In the genomic region with DNA sequence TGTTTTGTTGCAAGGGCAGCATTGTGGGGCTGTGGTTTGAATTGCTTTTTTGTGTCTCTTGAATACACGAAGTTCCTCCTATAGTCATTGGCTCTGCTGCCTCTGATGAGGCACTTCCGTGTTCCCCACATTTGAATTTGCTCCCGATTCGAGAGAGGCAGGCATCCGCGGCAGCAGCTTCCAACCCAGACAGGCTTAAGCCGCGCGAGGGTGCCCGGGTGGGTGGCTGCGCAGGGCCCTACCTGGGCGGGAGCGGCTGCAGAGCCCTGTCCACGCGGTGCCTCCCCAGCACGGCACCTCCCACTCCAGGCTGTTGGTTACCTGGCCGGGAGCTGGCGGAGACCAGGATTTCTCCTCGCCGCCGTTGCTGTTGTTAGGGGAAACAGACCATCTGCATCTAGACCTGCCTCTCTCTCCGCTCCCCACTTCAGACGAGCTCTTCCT, we compare ENCODE assay signal across 8 cellular contexts.
DNase-seq lines count a peak whose midpoint lies in the region; ATAC-seq and TF ChIP-seq lines count a peak whose summit lies in the region.

No MANE protein-coding gene starts in this region.

- H3K36me3 Mint-ChIP-seq in activated CD4-positive, alpha-beta memory T cell treated with anti-CD3 and anti-CD28 coated beads for 36 hours = no peaks in the 10 kb centered on the region

- ATAC-seq in GM21723 (IDR thresholded peaks at IDR 0.05; ENCODE audit: unreplicated experiment) = no peak

- H3K4me1 Mint-ChIP-seq in activated CD4-positive, alpha-beta memory T cell treated with anti-CD3 and anti-CD28 coated beads for 36 hours (ENCODE audit: low read depth) = peaks cover 21% of the 10 kb centered on the region

- WGBS in ovary, 3 donors = 10 to 43% (median 35%) methylated on average over 23 of the region's 23 CpGs

- TF ChIP-seq CTCF in GM10248 (IDR thresholded peaks at IDR 0.05; ENCODE audit: control extremely low read depth, extremely low read depth, low read depth, missing control alignments) (no peak), epithelial cell of proximal tubule (conservative IDR thresholded peaks at IDR 0.05; ENCODE audit: low read depth, low read length) (no peak), ovary (IDR thresholded peaks at IDR 0.05) (no peak)

- H3K9me3 Mint-ChIP-seq in activated CD4-positive, alpha-beta memory T cell treated with anti-CD3 and anti-CD28 coated beads for 36 hours = no peaks in the 10 kb centered on the region

- DNase-seq in GM10248 (ENCODE audit: extremely low spot score) = peak; percentile 30
- DNase-seq in activated CD4-positive, alpha-beta memory T cell treated with anti-CD3 and anti-CD28 coated beads for 36 hours = peak; percentile 24
- DNase-seq in epithelial cell of proximal tubule (ENCODE audit: low read depth) = no peak
- DNase-seq in ovary = peak in 4 of 5 donors; percentile 31 to 45 (median 38)
- no peak for DNase-seq in NCI-H187 treated with DMSO at 0.1 percent for 48 hours (lab: John Stamatoyannopoulos, UW)
- no peak for DNase-seq in HEK293T (ENCODE audit: extremely low spot score)

- peak overlapping the region; percentile 53 for H3K4me3 ChIP-seq in epithelial cell of proximal tubule (ENCODE audit: low read depth, low read length)
- peak overlapping the region; percentile 32 for H3K4me3 ChIP-seq in ovary

- POLR2A ChIA-PET in GM10248 (lab: Yijun Ruan, JAX) (no interaction called here), HEK293T (lab: Yijun Ruan, JAX) (no interaction called here)
- POLR2A ChIA-PET in activated CD4-positive, alpha-beta memory T cell treated with anti-CD3 and anti-CD28 coated beads for 36 hours (lab: Charles Lee) = no interaction called here

- CTCF ChIA-PET in GM10248 (lab: Yijun Ruan, JAX) (interaction anchor here (0.9 to 3.2 kb wide), 5 partner anchors 13 to 569 kb away, joined by 3 to 15 read pairs (median 6); no protein-coding TSS in a partner anchor), HEK293T (lab: Yijun Ruan, JAX) (no interaction called here)
- CTCF ChIA-PET in activated CD4-positive, alpha-beta memory T cell treated with anti-CD3 and anti-CD28 coated beads for 36 hours (lab: Charles Lee) = no interaction called here

- H3K27me3 ChIP-seq in ovary = no peaks in the 10 kb centered on the region

- H3K9me3 ChIP-seq in ovary = no peaks in the 10 kb centered on the region

- TF ChIP-seq EP300 in Ishikawa (IDR thresholded peaks at IDR 0.05; ENCODE audit: borderline replicate concordance) (no peak), ovary (IDR thresholded peaks at IDR 0.05) (no peak)

- intact Hi-C loops in activated CD4-positive, alpha-beta memory T cell treated with anti-CD3 and anti-CD28 coated beads for 36 hours (cut with micrococcal nuclease) = loop anchor here (5.0 kb wide), 1 partner anchor 127 kb away; no protein-coding TSS in a partner anchor
- intact Hi-C loops in ovary (cut with DNase I) = no loop called here

- H3K36me3 ChIP-seq in ovary = no peaks in the 10 kb centered on the region

- H3K27ac Mint-ChIP-seq in activated CD4-positive, alpha-beta memory T cell treated with anti-CD3 and anti-CD28 coated beads for 36 hours = no peak overlapping the region

- no peak for TF ChIP-seq POLR2A in ovary (IDR thresholded peaks at IDR 0.05)

- peaks cover 14% of the 10 kb centered on the region for H3K27me3 Mint-ChIP-seq in activated CD4-positive, alpha-beta memory T cell treated with anti-CD3 and anti-CD28 coated beads for 36 hours

- peak overlapping the region; percentile 59 for H3K4me3 Mint-ChIP-seq in activated CD4-positive, alpha-beta memory T cell treated with anti-CD3 and anti-CD28 coated beads for 36 hours

- peaks cover 12% of the 10 kb centered on the region for H3K4me1 ChIP-seq in ovary (ENCODE audit: insufficient read depth)

- TF ChIP-seq RAD21 in Ishikawa (IDR thresholded peaks at IDR 0.05; ENCODE audit: low read depth) = no peak

- H3K27ac ChIP-seq in ovary = peak overlapping the region in 1 of 2 donors; percentile 18

TF ChIP-seq in Ishikawa, 13 proteins besides CTCF, POLR2A, EP300 and RAD21:
- TF ChIP-seq YY1 (IDR thresholded peaks at IDR 0.05; ENCODE audit: low read depth) (no peak), EGR1 (IDR thresholded peaks at IDR 0.05) (no peak)
- TF ChIP-seq, protein P1, sequence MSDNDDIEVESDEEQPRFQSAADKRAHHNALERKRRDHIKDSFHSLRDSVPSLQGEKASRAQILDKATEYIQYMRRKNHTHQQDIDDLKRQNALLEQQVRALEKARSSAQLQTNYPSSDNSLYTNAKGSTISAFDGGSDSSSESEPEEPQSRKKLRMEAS (IDR thresholded peaks at IDR 0.05) = peak; percentile 78

TF ChIP-seq in HEK293T, 16 proteins besides CTCF, POLR2A, EP300 and RAD21:
- TF ChIP-seq FOXA1 (IDR thresholded peaks at IDR 0.05) = no peak
- TF ChIP-seq BHLHE40 (IDR thresholded peaks at IDR 0.05; ENCODE audit: borderline replicate concordance) = no peak
- TF ChIP-seq, protein P2, sequence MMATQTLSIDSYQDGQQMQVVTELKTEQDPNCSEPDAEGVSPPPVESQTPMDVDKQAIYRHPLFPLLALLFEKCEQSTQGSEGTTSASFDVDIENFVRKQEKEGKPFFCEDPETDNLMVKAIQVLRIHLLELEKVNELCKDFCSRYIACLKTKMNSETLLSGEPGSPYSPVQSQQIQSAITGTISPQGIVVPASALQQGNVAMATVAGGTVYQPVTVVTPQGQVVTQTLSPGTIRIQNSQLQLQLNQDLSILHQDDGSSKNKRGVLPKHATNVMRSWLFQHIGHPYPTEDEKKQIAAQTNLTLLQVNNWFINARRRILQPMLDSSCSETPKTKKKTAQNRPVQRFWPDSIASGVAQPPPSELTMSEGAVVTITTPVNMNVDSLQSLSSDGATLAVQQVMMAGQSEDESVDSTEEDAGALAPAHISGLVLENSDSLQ (IDR thresholded peaks at IDR 0.05) = no peak
- TF ChIP-seq L3MBTL2 (conservative IDR thresholded peaks at IDR 0.05) = no peak
- TF ChIP-seq SP1 (IDR thresholded peaks at IDR 0.05) = no peak
- no peak for TF ChIP-seq TARDBP (IDR thresholded peaks at IDR 0.05)
- no peak for TF ChIP-seq LEF1 (IDR thresholded peaks at IDR 0.05; ENCODE audit: borderline replicate concordance)
- TF ChIP-seq ELF4 (IDR thresholded peaks at IDR 0.05) = no peak
- TF ChIP-seq FOXK2 (IDR thresholded peaks at IDR 0.05) = no peak
- no peak for TF ChIP-seq ZNF384 (IDR thresholded peaks at IDR 0.05)
- TF ChIP-seq CTBP1 (IDR thresholded peaks at IDR 0.05; ENCODE audit: borderline replicate concordance) = no peak
- TF ChIP-seq ARNT (IDR thresholded peaks at IDR 0.05) = no peak
- TF ChIP-seq FOXM1 (IDR thresholded peaks at IDR 0.05; ENCODE audit: borderline replicate concordance) = no peak
- no peak for TF ChIP-seq NFRKB (IDR thresholded peaks at IDR 0.05)
- no peak for TF ChIP-seq HDGF (IDR thresholded peaks at IDR 0.05; ENCODE audit: borderline replicate concordance)
- no peak for TF ChIP-seq SUZ12 (IDR thresholded peaks at IDR 0.05)

Comparison
In these comparisons a context has a peak if more than half of its experiments do, and no peak if none do; other contexts are left out.
1. DNase-seq: peak in GM10248 (single experiment), activated CD4-positive, alpha-beta memory T cell treated with anti-CD3 and anti-CD28 coated beads for 36 hours (single experiment) and ovary (4 of 5); none in epithelial cell of proximal tubule (single experiment), NCI-H187 treated with DMSO at 0.1 percent for 48 hours (single experiment) and HEK293T (single experiment).